8 cellular contexts compared by ENCODE assay signal in the genomic region with DNA sequence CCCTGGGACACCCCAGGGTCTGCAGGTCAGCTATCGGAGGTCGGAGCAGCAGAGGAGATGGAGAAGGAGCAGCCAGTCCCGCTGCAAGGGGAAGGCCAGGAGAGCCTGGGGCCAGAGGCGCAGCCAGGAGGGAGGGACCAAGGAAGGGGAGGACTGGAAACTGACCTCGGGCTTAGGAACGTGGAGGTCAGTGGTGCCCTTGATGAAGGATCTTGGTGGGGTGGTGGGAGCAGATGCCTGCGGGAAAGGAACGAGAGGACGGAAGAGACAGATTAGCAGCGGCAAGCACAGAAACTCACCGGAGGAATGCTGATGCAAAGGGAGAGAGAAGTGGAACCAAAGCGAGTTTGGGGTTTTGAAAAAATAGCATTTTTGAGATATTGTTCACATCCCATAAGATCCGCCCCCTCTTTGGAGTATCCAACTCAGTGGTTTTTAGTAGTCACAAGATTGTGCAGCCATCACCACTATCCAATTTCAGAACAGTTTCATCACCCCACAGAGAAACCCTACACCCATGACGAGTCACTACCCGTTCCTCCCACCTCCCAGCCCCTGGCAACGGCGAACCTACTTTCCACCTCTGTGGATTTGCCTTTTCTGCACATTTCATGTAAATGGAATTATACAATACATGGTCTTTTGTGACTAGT. TPM values are rescaled to one million over a fixed set of nuclear protein-coding genes. Genes with fewer than 3 reads are reported as not detected.
DNase-seq lines count a peak whose midpoint lies in the region; TF ChIP-seq lines count a peak whose summit lies in the region.

No MANE protein-coding gene starts in this region.

- peaks cover 13% of the 10 kb centered on the region for H3K9me3 Mint-ChIP-seq in nephron progenitor cell

- H3K4me3 Mint-ChIP-seq in nephron progenitor cell = peak overlapping the region; percentile 62

- H3K27ac ChIP-seq in ascending aorta (peak overlapping the region; percentile 46 to 49), adrenal gland (no peak overlapping the region)

- intact Hi-C loops in ascending aorta (cut with DNase I) (no loop called here), adrenal gland (cut with DNase I) (no loop called here)

- peaks cover 10% of the 10 kb centered on the region for H3K27me3 Mint-ChIP-seq in nephron progenitor cell (ENCODE audit: low read depth, poor library complexity)

- H3K36me3 ChIP-seq in ascending aorta (no peaks in the 10 kb centered on the region), adrenal gland (replicated peaks in 1 of 2) (no peaks in the 10 kb centered on the region)

- WGBS in adrenal gland, 4 donors = 59 to 76% (median 71%) methylated on average over 17 of the region's 17 CpGs

- TF ChIP-seq CTCF in ascending aorta (IDR thresholded peaks at IDR 0.05) (no peak), nephron progenitor cell (IDR thresholded peaks at IDR 0.05) (no peak), adrenal gland (IDR thresholded peaks at IDR 0.05) (no peak)

- in situ Hi-C loops in ACHN (cut with HindIII; ENCODE audit: low pct_ligation_motif_present, low pct_unique_long_range_greater_than_20kb, low sequenced_read_pairs) (no loop called here), KBM-7 (cut with MboI; ENCODE audit: low pct_unique_long_range_greater_than_20kb, low sequenced_read_pairs) (loop anchor here (10.0 to 25.0 kb wide), 2 partner anchors 73 to 475 kb away; partner anchors contain the start of gene UQCRFS1)

- H3K4me1 ChIP-seq in ascending aorta (peaks cover under 1 to 22% of the 10 kb centered on the region in 2 donors), adrenal gland (replicated peaks in 1 of 2) (no peaks in the 10 kb centered on the region)

- H3K4me3 ChIP-seq in ascending aorta (no peak overlapping the region), adrenal gland (no peak overlapping the region)

- peak overlapping the region; percentile 94 for H3K27ac Mint-ChIP-seq in nephron progenitor cell

- H3K9me3 ChIP-seq in ascending aorta = peaks cover 0 to 6% of the 10 kb centered on the region in 2 donors
- H3K9me3 ChIP-seq in adrenal gland (replicated peaks in 1 of 3) = peaks cover 0 to 4% (median 0%) of the 10 kb centered on the region in 3 donors

- no peak for TF ChIP-seq POLR2A in adrenal gland (IDR thresholded peaks at IDR 0.05)

- DNase-seq in ACHN = peak; percentile 29
- peak; percentile 17 for DNase-seq in KBM-7
- peak in 1 of 2 donors; percentile 79 for DNase-seq in ascending aorta (ENCODE audit: low spot score in 2 of 2)
- DNase-seq in nephron progenitor cell = no peak
- DNase-seq in pons (ENCODE audit: low spot score) = no peak
- DNase-seq in adrenal gland = no peak
- DNase-seq in middle frontal gyrus (ENCODE audit: extremely low spot score, low spot score) = no peak
- no peak for DNase-seq in 8988T

- peaks cover 58% of the 10 kb centered on the region for H3K4me1 Mint-ChIP-seq in nephron progenitor cell

- no peaks in the 10 kb centered on the region for H3K27me3 ChIP-seq in ascending aorta
- H3K27me3 ChIP-seq in adrenal gland = no peaks in the 10 kb centered on the region

- peaks cover 5% of the 10 kb centered on the region for H3K36me3 Mint-ChIP-seq in nephron progenitor cell (ENCODE audit: low read depth)

RNA-seq across cellular contexts. Expression of gene PLEKHF1, which starts 22.1 kb away (rescaled TPM):
- total RNA-seq in ascending aorta (68.3 TPM), adrenal gland (10 to 100 TPM in 3 of 8 donors, 1 to 10 TPM in 5; 1.7 to 23.1 (median 6.9) TPM)
- polyA plus RNA-seq in adrenal gland = 1 to 10 TPM in 2 of 3 donors, under 1 TPM in 1; 0.62 to 9.5 (median 7.9) TPM

RNA-seq across cellular contexts. Expression of gene C19orf12, which starts 27.7 kb away (rescaled TPM):
- total RNA-seq in ascending aorta (37.8 TPM), adrenal gland (10 to 100 TPM; 39.2 to 68.5 (median 48.4) TPM)
- 10 to 100 TPM; 20.0 to 25.3 (median 25.0) TPM for polyA plus RNA-seq in adrenal gland

Comparison
In these comparisons a context has a peak if more than half of its experiments do, and no peak if none do; other contexts are left out.
1. DNase-seq: peak in ACHN (single experiment) and KBM-7 (single experiment); none in nephron progenitor cell (single experiment), pons (single experiment), adrenal gland (0 of 7), middle frontal gyrus (single experiment) and 8988T (single experiment).
2. H3K27ac ChIP-seq: peak in ascending aorta (2 of 2); none in adrenal gland (0 of 5).